Comparison of ENCODE assay signal across 17 cellular contexts in the genomic region with DNA sequence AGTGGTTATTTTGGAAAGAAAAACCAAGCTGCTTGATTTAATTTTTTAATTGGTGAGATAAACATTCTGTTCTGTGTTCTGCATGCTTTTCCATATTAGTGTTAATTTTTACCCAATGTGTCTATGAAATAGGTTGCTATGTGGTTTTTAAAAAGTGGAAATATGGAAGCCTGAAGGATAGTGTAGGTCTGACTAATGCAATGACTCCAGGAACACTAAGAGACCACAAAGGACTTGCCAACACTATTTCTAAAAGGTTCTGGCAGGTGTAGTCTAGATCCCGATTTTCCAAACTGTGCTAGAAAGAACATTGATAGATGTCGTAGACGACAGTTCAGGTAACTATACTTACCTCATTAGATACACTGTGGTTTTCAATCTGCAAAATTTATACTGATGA.
DNase-seq lines count a peak whose midpoint lies in the region; ATAC-seq and TF ChIP-seq lines count a peak whose summit lies in the region.
"Had no signal": no experiment of that assay in that cellular context is flagged by ENCODE, and none has a peak within 500 bp of the region (broad histone marks: within the 10 kb centered on the region; RNA-seq: fewer than 3 reads in every experiment).

No MANE protein-coding gene starts in this region.

- no peak overlapping the region for H3K4me3 ChIP-seq in mammary epithelial cell (replicated peaks in 1 of 3; ENCODE audit: insufficient read depth in 1 of 3, low read depth in 2 of 3, low read length in 3 of 3)
- no peak overlapping the region for H3K4me3 ChIP-seq in breast epithelium
- H3K4me3 ChIP-seq in IMR-90 (ENCODE audit: insufficient read depth, low read depth, low read length): no peak overlapping the region
- no peak overlapping the region for H3K4me3 ChIP-seq in astrocyte of the spinal cord (ENCODE audit: low read depth, low read length)
- no peak overlapping the region for H3K4me3 ChIP-seq in hepatocyte
- H3K4me3 ChIP-seq: A549, BLaER1 had no signal

- no peaks in the 10 kb centered on the region for H3K4me1 ChIP-seq in mammary epithelial cell (ENCODE audit: insufficient read depth, low read length)
- no peaks in the 10 kb centered on the region for H3K4me1 ChIP-seq in breast epithelium
- H3K4me1 ChIP-seq in IMR-90 (ENCODE audit: control insufficient read depth, insufficient read depth, low read length): no peaks in the 10 kb centered on the region; the same call in 1 of the 2 replicates
- H3K4me1 ChIP-seq in hepatocyte (ENCODE audit: insufficient read depth): no peaks in the 10 kb centered on the region
- H3K4me1 ChIP-seq: A549, BLaER1 had no signal

- H2BK5ac ChIP-seq in IMR-90 (ENCODE audit: low read depth, low read length, poor library complexity, severe bottlenecking): no peak overlapping the region

- ATAC-seq in IMR-90 (ENCODE audit: low read depth): no peak
- ATAC-seq: A549, HCT116 had no signal

- H4K8ac ChIP-seq in IMR-90 (ENCODE audit: low read depth in 2 of 2, low read length in 2 of 2): no peak overlapping the region

- H3K18ac ChIP-seq in IMR-90 (ENCODE audit: low read depth, low read length): no peak overlapping the region

- H2BK20ac ChIP-seq in IMR-90 (ENCODE audit: low read depth, low read length): no peak overlapping the region

- H3K79me2 ChIP-seq in mammary epithelial cell (ENCODE audit: insufficient read depth, low read length) (no peaks in the 10 kb centered on the region), hepatocyte (no peaks in the 10 kb centered on the region)

- H4K20me1 ChIP-seq in mammary epithelial cell (ENCODE audit: insufficient read depth, low read length): no peaks in the 10 kb centered on the region
- H4K20me1 ChIP-seq in IMR-90 (ENCODE audit: insufficient read depth, low read length): no peaks in the 10 kb centered on the region
- H4K20me1 ChIP-seq in hepatocyte (ENCODE audit: insufficient read depth, poor library complexity, severe bottlenecking): no peaks in the 10 kb centered on the region
- H4K20me1 ChIP-seq: BLaER1 had no signal

- H3K36me3 ChIP-seq in mammary epithelial cell (ENCODE audit: insufficient read depth, low read length) (no peaks in the 10 kb centered on the region), breast epithelium (no peaks in the 10 kb centered on the region), IMR-90 (ENCODE audit: control insufficient read depth, insufficient read depth, low read length) (no peaks in the 10 kb centered on the region), hepatocyte (replicated peaks; ENCODE audit: insufficient read depth, low read depth) (no peaks in the 10 kb centered on the region)
- H3K36me3 ChIP-seq: BLaER1 had no signal

- no peak overlapping the region for H2AK9ac ChIP-seq in IMR-90 (replicated peaks; ENCODE audit: low read depth, low read length, poor library complexity)

- in situ Hi-C loops in mammary epithelial cell (cut with MboI; ENCODE audit: low sequenced_read_pairs in 2 of 2) (no loop called here), IMR-90 (cut with MboI; ENCODE audit: low sequenced_read_pairs) (no loop called here), astrocyte of the spinal cord (cut with HindIII; ENCODE audit: low sequenced_read_pairs) (no loop called here)

- no peaks in the 10 kb centered on the region for H3K9me3 ChIP-seq in mammary epithelial cell (replicated peaks; ENCODE audit: insufficient read depth, low read length)
- H3K9me3 ChIP-seq in breast epithelium: no peaks in the 10 kb centered on the region
- H3K9me3 ChIP-seq in IMR-90 (ENCODE audit: control insufficient read depth, insufficient read depth, low read length): no peaks in the 10 kb centered on the region
- H3K9me3 ChIP-seq in hepatocyte (ENCODE audit: low read depth): no peaks in the 10 kb centered on the region
- H3K9me3 ChIP-seq: A549, BLaER1 had no signal

- H2BK120ac ChIP-seq in IMR-90 (ENCODE audit: low read depth, low read length): no peak overlapping the region

- no peak overlapping the region for H4K5ac ChIP-seq in IMR-90 (ENCODE audit: low read depth, low read length)

- no peak for TF ChIP-seq POLR2A in breast epithelium (IDR thresholded peaks at IDR 0.05)
- TF ChIP-seq POLR2A in IMR-90 (IDR thresholded peaks at IDR 0.05; ENCODE audit: low read depth, low read length): no peak

- no peaks in the 10 kb centered on the region for H3K9me1 ChIP-seq in IMR-90 (ENCODE audit: insufficient read depth, low read length)

- H3K56ac ChIP-seq in IMR-90 (ENCODE audit: extremely low read depth, insufficient read depth, low read length): no peak overlapping the region

- H3K27me3 ChIP-seq in mammary epithelial cell (ENCODE audit: insufficient read depth, low read length): no peaks in the 10 kb centered on the region
- H3K27me3 ChIP-seq in breast epithelium: no peaks in the 10 kb centered on the region
- H3K27me3 ChIP-seq in IMR-90 (ENCODE audit: control insufficient read depth, insufficient read depth, low read length): no peaks in the 10 kb centered on the region
- H3K27me3 ChIP-seq in hepatocyte: no peaks in the 10 kb centered on the region
- H3K27me3 ChIP-seq: BLaER1 had no signal

- POLR2A ChIA-PET in IMR-90 (lab: Charles Lee; ENCODE audit: unreplicated experiment): no interaction called here

- no peak overlapping the region for H2AK5ac ChIP-seq in IMR-90 (ENCODE audit: low read depth, low read length)

- H3K9ac ChIP-seq in mammary epithelial cell (ENCODE audit: insufficient read depth, low read length): no peak overlapping the region
- no peak overlapping the region for H3K9ac ChIP-seq in IMR-90 (ENCODE audit: low read depth, low read length)
- H3K9ac ChIP-seq: BLaER1 had no signal

- H3K23ac ChIP-seq in IMR-90 (ENCODE audit: low read depth, low read length): no peak overlapping the region

- intact Hi-C loops in mammary epithelial cell (cut with micrococcal nuclease): no loop called here
- intact Hi-C loops in breast epithelium (cut with DNase I; ENCODE audit: low total_unique reads): no loop called here
- intact Hi-C loops in IMR-90 (cut with micrococcal nuclease): no loop called here

- peak; percentile 53 for DNase-seq in mammary epithelial cell
- DNase-seq in breast epithelium (ENCODE audit: low spot score in 2 of 2): no peak
- peak; percentile 19 for DNase-seq in IMR-90
- DNase-seq in astrocyte of the spinal cord (ENCODE audit: low read depth, low spot score): peak; percentile 22
- no peak for DNase-seq in hepatocyte (ENCODE audit: low spot score)
- DNase-seq in germinal center (ENCODE audit: low spot score): no peak
- no peak for DNase-seq in H4 (ENCODE audit: low spot score)
- DNase-seq in epidermal melanocyte (ENCODE audit: insufficient read length, low spot score): no peak
- DNase-seq: Calu3; CD4-positive, alpha-beta memory T cell; DMS79 treated with DMSO at 0.1 percent for 48 hours; HFFc6 had no signal

- dilution Hi-C loops in mammary epithelial cell (cut with HindIII; ENCODE audit: low sequenced_read_pairs) (no loop called here), IMR-90 (cut with HindIII; ENCODE audit: low sequenced_read_pairs, unreplicated experiment) (no loop called here)

- CTCF ChIA-PET in mammary epithelial cell (lab: Charles Lee; ENCODE audit: low non-redundant PET): no interaction called here
- CTCF ChIA-PET in IMR-90 (lab: Yijun Ruan, JAX): no interaction called here

- TF ChIP-seq CTCF in mammary epithelial cell (conservative IDR thresholded peaks at IDR 0.05 in 1 of 2, IDR thresholded peaks at IDR 0.05 in 1 of 2; ENCODE audit: extremely low read depth in 1 of 2, insufficient read depth in 1 of 2, low read depth in 1 of 2, low read length in 2 of 2) (no peak), breast epithelium (IDR thresholded peaks at IDR 0.05) (no peak), IMR-90 (conservative IDR thresholded peaks at IDR 0.05; ENCODE audit: low read depth, low read length) (no peak), astrocyte of the spinal cord (IDR thresholded peaks at IDR 0.05; ENCODE audit: low read depth, low read length) (no peak), hepatocyte (IDR thresholded peaks at IDR 0.05; ENCODE audit: poor library complexity) (no peak)

- H4K91ac ChIP-seq in IMR-90 (ENCODE audit: insufficient read depth, low read depth, low read length): no peak overlapping the region

- no peak overlapping the region for H3K14ac ChIP-seq in IMR-90 (replicated peaks; ENCODE audit: low read depth, low read length)

- H3K79me1 ChIP-seq in IMR-90 (ENCODE audit: low read depth in 1 of 2, low read length in 2 of 2): no peaks in the 10 kb centered on the region

- H3K4me2 ChIP-seq in mammary epithelial cell (ENCODE audit: insufficient read depth, low read depth, low read length): no peak overlapping the region
- H3K4me2 ChIP-seq in IMR-90 (ENCODE audit: low read depth, low read length): no peak overlapping the region
- no peak overlapping the region for H3K4me2 ChIP-seq in hepatocyte
- H3K4me2 ChIP-seq: A549, BLaER1 had no signal

- H2BK15ac ChIP-seq in IMR-90 (ENCODE audit: low read depth, low read length): no peak overlapping the region

- TF ChIP-seq RAD21 in IMR-90 (IDR thresholded peaks at IDR 0.05; ENCODE audit: low read length): no peak

- H3K27ac ChIP-seq in mammary epithelial cell (ENCODE audit: insufficient read depth, low read depth, low read length): no peak overlapping the region
- no peak overlapping the region for H3K27ac ChIP-seq in breast epithelium
- H3K27ac ChIP-seq in IMR-90 (ENCODE audit: insufficient read depth, low read length): no peak overlapping the region
- no peak overlapping the region for H3K27ac ChIP-seq in hepatocyte
- H3K27ac ChIP-seq: 22Rv1, A549, BLaER1, HL-60 had no signal

- 49% methylated on average over 3 of the region's 3 CpGs for WGBS in mammary epithelial cell (ENCODE audit: low coverage, missing lambda C conversion rate)
- WGBS in IMR-90 (ENCODE audit: extremely low coverage in 2 of 2, insufficient read length in 1 of 2), 2 experiments: no CpG with 5 or more reads among the region's 3 CpGs
- WGBS in hepatocyte (ENCODE audit: low lambda C conversion rate, missing lambda C conversion rate): 82% methylated on average over 3 of the region's 3 CpGs

- H3K4ac ChIP-seq in IMR-90 (ENCODE audit: low read depth, low read length): no peak overlapping the region

- H3K9me2 ChIP-seq in hepatocyte (replicated peaks; ENCODE audit: insufficient read depth): no peaks in the 10 kb centered on the region

- no peak overlapping the region for H2AFZ ChIP-seq in mammary epithelial cell (ENCODE audit: low read depth, low read length)
- H2AFZ ChIP-seq in IMR-90 (replicated peaks; ENCODE audit: low read length, poor library complexity): no peak overlapping the region
- H2AFZ ChIP-seq in hepatocyte: no peak overlapping the region

- BruUV-seq in mammary epithelial cell (replicated peaks; lab: Mats Ljungman, UMichigan) (no TSS peak), IMR-90 (replicated peaks; lab: Mats Ljungman, UMichigan) (no TSS peak)

TF ChIP-seq in IMR-90, 13 proteins besides CTCF, POLR2A, EP300 and RAD21 (continues in another document):
- TF ChIP-seq, protein P1, sequence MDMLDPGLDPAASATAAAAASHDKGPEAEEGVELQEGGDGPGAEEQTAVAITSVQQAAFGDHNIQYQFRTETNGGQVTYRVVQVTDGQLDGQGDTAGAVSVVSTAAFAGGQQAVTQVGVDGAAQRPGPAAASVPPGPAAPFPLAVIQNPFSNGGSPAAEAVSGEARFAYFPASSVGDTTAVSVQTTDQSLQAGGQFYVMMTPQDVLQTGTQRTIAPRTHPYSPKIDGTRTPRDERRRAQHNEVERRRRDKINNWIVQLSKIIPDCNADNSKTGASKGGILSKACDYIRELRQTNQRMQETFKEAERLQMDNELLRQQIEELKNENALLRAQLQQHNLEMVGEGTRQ (IDR thresholded peaks at IDR 0.05; ENCODE audit: low read depth, low read length): no peak
- no peak for TF ChIP-seq CHD1 (IDR thresholded peaks at IDR 0.05; ENCODE audit: low read depth, low read length)

Comparison
In these comparisons a context has a peak if more than half of its experiments do, and no peak if none do; other contexts are left out.
1. DNase-seq: peak in mammary epithelial cell (single experiment), IMR-90 (single experiment) and astrocyte of the spinal cord (single experiment); none in breast epithelium (0 of 2), hepatocyte (single experiment), germinal center (single experiment), H4 (single experiment) and epidermal melanocyte (single experiment).